2 cellular contexts compared by ENCODE assay signal in the genomic region with DNA sequence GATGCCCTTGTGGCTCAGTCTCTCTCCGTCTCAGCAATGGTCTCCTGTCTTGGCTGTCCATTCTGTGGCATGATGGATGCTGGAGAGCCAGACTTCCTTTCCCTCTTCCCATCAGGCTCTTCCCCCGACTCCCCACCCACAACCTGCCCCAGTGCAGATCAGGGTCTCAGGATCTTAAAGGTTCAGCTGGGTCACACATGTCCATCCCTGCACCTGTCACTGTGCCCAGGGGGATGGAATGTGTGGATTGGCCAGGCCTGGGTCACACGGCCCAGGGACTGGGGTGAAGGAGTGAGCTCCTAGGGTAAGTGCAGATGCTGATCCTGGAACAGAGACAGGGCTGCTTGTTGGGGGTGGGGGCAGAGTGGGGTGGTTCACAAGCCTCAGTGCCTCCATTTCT.
TF ChIP-seq lines count a peak whose summit lies in the region.

No MANE protein-coding gene starts in this region.

TF ChIP-seq in SK-N-SH treated with all-trans-retinoic acid at 6 μM for 48 hours, 23 proteins besides CTCF, POLR2A, EP300 and RAD21:
- TF ChIP-seq CREB5 (CRISPR knock-in tag; IDR thresholded peaks at IDR 0.05; ENCODE audit: low read depth), result no peak
- TF ChIP-seq ARNTL (CRISPR knock-in tag; IDR thresholded peaks at IDR 0.05; ENCODE audit: borderline replicate concordance, low read depth), result no peak
- no peak for TF ChIP-seq ZNF565 (CRISPR knock-in tag; conservative IDR thresholded peaks at IDR 0.05; ENCODE audit: low read depth)
- TF ChIP-seq TCF4 (CRISPR knock-in tag; IDR thresholded peaks at IDR 0.05; ENCODE audit: borderline replicate concordance), result no peak
- no peak for TF ChIP-seq ZNF70 (CRISPR knock-in tag; IDR thresholded peaks at IDR 0.05)
- TF ChIP-seq ZFP3 (CRISPR knock-in tag; IDR thresholded peaks at IDR 0.05), result no peak
- TF ChIP-seq PATZ1 (CRISPR knock-in tag; IDR thresholded peaks at IDR 0.05; ENCODE audit: borderline replicate concordance), result no peak
- no peak for TF ChIP-seq OSR1 (CRISPR knock-in tag; IDR thresholded peaks at IDR 0.05)
- no peak for TF ChIP-seq ESRRG (CRISPR knock-in tag; IDR thresholded peaks at IDR 0.05)
- no peak for TF ChIP-seq ZC3H10 (CRISPR knock-in tag; IDR thresholded peaks at IDR 0.05)

TF ChIP-seq in SK-N-SH, 30 proteins besides CTCF, POLR2A, EP300 and RAD21:
- TF ChIP-seq EZH2phosphoT487 (IDR thresholded peaks at IDR 0.05; ENCODE audit: borderline replicate concordance, low read depth) (no peak), TCF12 (IDR thresholded peaks at IDR 0.05) (no peak), FOSL2 (IDR thresholded peaks at IDR 0.05; ENCODE audit: borderline replicate concordance, low read depth) (no peak), RXRA (IDR thresholded peaks at IDR 0.05; ENCODE audit: borderline replicate concordance, low read depth) (no peak), RCOR1 (IDR thresholded peaks at IDR 0.05; ENCODE audit: low read length) (no peak), REST (IDR thresholded peaks at IDR 0.05; ENCODE audit: low read depth, low read length) (no peak), YY1 (IDR thresholded peaks at IDR 0.05; ENCODE audit: low read depth) (no peak), TAF1 (IDR thresholded peaks at IDR 0.05; ENCODE audit: borderline replicate concordance, low read depth, low read length) (no peak), ELF1 (IDR thresholded peaks at IDR 0.05) (no peak)
